In the genomic region with DNA sequence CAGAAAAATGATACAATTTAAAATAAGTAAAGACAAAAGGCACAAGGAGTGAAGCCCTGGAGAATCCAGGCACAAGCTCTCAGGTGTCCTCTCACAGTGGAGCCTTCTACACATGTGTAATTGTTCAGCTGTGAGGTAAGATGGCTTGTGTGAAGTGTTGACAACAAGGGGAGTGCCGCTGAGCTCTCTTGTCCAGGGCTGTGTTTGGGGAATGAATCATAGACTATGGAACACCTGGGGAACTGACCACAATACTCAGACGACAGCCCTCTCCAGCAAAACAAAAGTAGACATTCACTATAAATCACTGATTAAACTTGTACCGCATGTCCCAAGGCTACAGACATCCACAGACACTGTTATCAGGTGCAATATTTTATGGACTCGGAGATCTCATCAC, we compare ENCODE assay signal across 7 cellular contexts.
DNase-seq lines count a peak whose midpoint lies in the region; ATAC-seq lines count a peak whose summit lies in the region.
"Not testable (repeated sequence)": the region's sequence is repeated elsewhere in the genome, so short reads cannot be mapped to it uniquely, and the experiment has no call there.

No MANE protein-coding gene starts in this region.

- DNase-seq in DMS53 treated with DMSO at 0.1 percent for 48 hours (lab: John Stamatoyannopoulos, UW; ENCODE audit: unreplicated experiment): peak; percentile 5
- DNase-seq in NCI-H146 treated with DMSO at 0.1 percent for 48 hours (lab: John Stamatoyannopoulos, UW; ENCODE audit: unreplicated experiment): peak; percentile 88
- DNase-seq in NCI-H2107 treated with DMSO at 0.1 percent for 48 hours (lab: John Stamatoyannopoulos, UW; ENCODE audit: unreplicated experiment): peak; percentile 75
- peak; percentile 84 for DNase-seq in NCI-H774 (lab: John Stamatoyannopoulos, UW)
- DNase-seq in T-helper 17 cell: not testable (repeated sequence)
- peak; percentile 16 for DNase-seq in epithelial cell of prostate (ENCODE audit: low read depth, low spot score)
- DNase-seq in myocyte (ENCODE audit: low read depth): peak; percentile 14

- H3K4me1 Mint-ChIP-seq in T-helper 17 cell: not testable (repeated sequence)

- not testable (repeated sequence) for H3K27ac ChIP-seq in epithelial cell of prostate

- not testable (repeated sequence) for H3K27me3 Mint-ChIP-seq in T-helper 17 cell

- ATAC-seq in T-helper 17 cell: not testable (repeated sequence)

- peak overlapping the region; percentile 16 for H3K27ac Mint-ChIP-seq in T-helper 17 cell

- not testable (repeated sequence) for H3K36me3 Mint-ChIP-seq in T-helper 17 cell (ENCODE audit: low read depth)

- not testable (repeated sequence) for H3K4me3 Mint-ChIP-seq in T-helper 17 cell

- H3K9me3 ChIP-seq in T-helper 17 cell (ENCODE audit: control insufficient read depth, low read length, poor library complexity, severe bottlenecking): not testable (repeated sequence)
